24 cellular contexts compared by ENCODE assay signal in genomic region chr4:99471349-99471748, GRCh38. TPM values are rescaled to one million over a fixed set of nuclear protein-coding genes. Genes with fewer than 3 reads are reported as not detected.
DNase-seq lines count a peak whose midpoint lies in the region; ATAC-seq, FAIRE-seq and TF ChIP-seq lines count a peak whose summit lies in the region.
"Had no signal": no experiment of that assay in that cellular context is flagged by ENCODE, and none has a peak within 500 bp of the region (broad histone marks: within the 10 kb centered on the region; RNA-seq: fewer than 3 reads in every experiment).

No MANE protein-coding gene starts in this region.

- H3K79me1 ChIP-seq in H1 (ENCODE audit: low read depth, low read length) = no peaks in the 10 kb centered on the region
- no peaks in the 10 kb centered on the region for H3K79me1 ChIP-seq in mesendoderm (ENCODE audit: low read length)

- TF ChIP-seq CTCF in H1 (IDR thresholded peaks at IDR 0.05; ENCODE audit: control extremely low read depth in 1 of 3, insufficient read depth in 1 of 3, low read depth in 1 of 3, low read length in 3 of 3) = peak in 1 of 3 experiments; percentile 21; a peak in 2 of 4 replicates

- H3K9me3 ChIP-seq in Karpas-422 (ENCODE audit: low read length) (no peaks in the 10 kb centered on the region), H1 (ENCODE audit: insufficient read depth in 2 of 2, low read depth in 1 of 2, low read length in 1 of 2) (no peaks in the 10 kb centered on the region)
- H3K9me3 ChIP-seq: BE2C had no signal

- no peak overlapping the region for H3K27ac Mint-ChIP-seq in immature natural killer cell
- H3K27ac Mint-ChIP-seq: CD8-positive, alpha-beta memory T cell had no signal

- DNase-seq in H7 (peak; percentile 14), Karpas-422 (peak; percentile 48), H1 (ENCODE audit: low read depth in 1 of 2, low spot score in 2 of 2) (no peak), mesendoderm (peak; percentile 37), immature natural killer cell (no peak), hippocampal formation (lab: John Stamatoyannopoulos, UW) (no peak)
- DNase-seq: BE2C; C1 segment of cervical spinal cord; CD4-positive, CD25-positive, alpha-beta regulatory T cell; CD8-positive, alpha-beta memory T cell; COR-L47; DMS 273 treated with DMSO at 0.1 percent for 48 hours; DMS53; DND-41; EL; GOT3; HCEC 1CT had no signal

- peak; percentile 21 for TF ChIP-seq RAD21 in H1 (IDR thresholded peaks at IDR 0.05 in 1 of 2, conservative IDR thresholded peaks at IDR 0.05 in 1 of 2; ENCODE audit: low read depth in 2 of 2, low read length in 2 of 2)

- H4K91ac ChIP-seq in H1 (replicated peaks; ENCODE audit: insufficient read length, low read length) = no peak overlapping the region

- H2BK120ac ChIP-seq in H1 (replicated peaks; ENCODE audit: low read depth, low read length) (no peak overlapping the region), mesendoderm (ENCODE audit: low read depth, low read length) (no peak overlapping the region)

- no peak overlapping the region for H3K14ac ChIP-seq in H1 (ENCODE audit: insufficient read length)

- no peaks in the 10 kb centered on the region for H3K27me3 ChIP-seq in H7 (ENCODE audit: control insufficient read depth, insufficient read depth, low read length)
- no peaks in the 10 kb centered on the region for H3K27me3 ChIP-seq in Karpas-422 (ENCODE audit: low read length)
- H3K27me3 ChIP-seq in H1 (replicated peaks in 1 of 4; ENCODE audit: control insufficient read depth in 3 of 4, extremely low read depth in 1 of 4, insufficient read depth in 3 of 4, low read length in 3 of 4) = no peaks in the 10 kb centered on the region
- no peaks in the 10 kb centered on the region for H3K27me3 ChIP-seq in mesendoderm (ENCODE audit: insufficient read depth, low read length, poor library complexity)
- H3K27me3 ChIP-seq: BE2C had no signal

- no peak overlapping the region for H2AFZ ChIP-seq in Karpas-422 (ENCODE audit: low read length)
- peak overlapping the region; percentile 27; the same call in 1 of the 2 replicates for H2AFZ ChIP-seq in H1 (ENCODE audit: low read length)

- H3K36me3 ChIP-seq in H7 (replicated peaks; ENCODE audit: control insufficient read depth, insufficient read depth, low read length) (no peaks in the 10 kb centered on the region), Karpas-422 (ENCODE audit: insufficient read depth, low read length) (no peaks in the 10 kb centered on the region), H1 (ENCODE audit: control insufficient read depth in 2 of 4, insufficient read depth in 4 of 4, low read length in 3 of 4) (no peaks in the 10 kb centered on the region), mesendoderm (ENCODE audit: control insufficient read depth, insufficient read depth, low read length) (no peaks in the 10 kb centered on the region)
- H3K36me3 ChIP-seq: BE2C had no signal

- FAIRE-seq in H1 (lab: Jason Lieb, UNC) = no peak
- FAIRE-seq: GM12878, K562 had no signal

- no peak overlapping the region for H3K4ac ChIP-seq in H1 (replicated peaks; ENCODE audit: insufficient read length, low read depth, low read length)
- no peak overlapping the region for H3K4ac ChIP-seq in mesendoderm (ENCODE audit: low read depth, low read length)

- H3K9ac ChIP-seq in Karpas-422 (ENCODE audit: low read length) (no peak overlapping the region), H1 (replicated peaks in 1 of 4; ENCODE audit: extremely low read depth in 1 of 4, low read depth in 3 of 4, low read length in 3 of 4) (no peak overlapping the region; a peak in 1 of 7 replicates), mesendoderm (ENCODE audit: low read length) (no peak overlapping the region)

- no peaks in the 10 kb centered on the region for H4K20me1 ChIP-seq in Karpas-422 (ENCODE audit: insufficient read depth, low read depth, low read length)
- no peaks in the 10 kb centered on the region for H4K20me1 ChIP-seq in H1 (replicated peaks in 1 of 2; ENCODE audit: control insufficient read depth in 1 of 2, insufficient read depth in 2 of 2, low read length in 2 of 2)

- H2BK12ac ChIP-seq in H1 (ENCODE audit: low read depth, low read length) = no peak overlapping the region

- no peak overlapping the region for H3K4me3 Mint-ChIP-seq in immature natural killer cell
- H3K4me3 Mint-ChIP-seq: CD4-positive, CD25-positive, alpha-beta regulatory T cell; CD8-positive, alpha-beta memory T cell had no signal

- POLR2A ChIA-PET in H1 (lab: Charles Lee; ENCODE audit: partially characterized antibody) = no interaction called here

- no peak overlapping the region for H2BK20ac ChIP-seq in H1 (ENCODE audit: low read length)

- no peak overlapping the region for H2BK5ac ChIP-seq in H1 (ENCODE audit: low read depth, low read length)
- H2BK5ac ChIP-seq in mesendoderm (ENCODE audit: low read length) = no peak overlapping the region

- H4K8ac ChIP-seq in H1 (ENCODE audit: extremely low read depth, insufficient read depth, low read length) (no peak overlapping the region), mesendoderm (ENCODE audit: low read depth, low read length) (no peak overlapping the region)

- no peak overlapping the region for H3K18ac ChIP-seq in H1 (ENCODE audit: extremely low read depth, low read length)
- H3K18ac ChIP-seq in mesendoderm (ENCODE audit: low read length) = no peak overlapping the region

- no peak for TF ChIP-seq EP300 in H1 (IDR thresholded peaks at IDR 0.05; ENCODE audit: borderline replicate concordance in 1 of 2, low read depth in 2 of 2, low read length in 2 of 2)

- H3K23ac ChIP-seq in H1 (ENCODE audit: insufficient read length) (no peak overlapping the region), mesendoderm (ENCODE audit: low read length) (no peak overlapping the region)

- TF ChIP-seq POLR2A in H1 (IDR thresholded peaks at IDR 0.05; ENCODE audit: control extremely low read depth in 1 of 2, low read depth in 2 of 2, low read length in 2 of 2) = no peak

- no peaks in the 10 kb centered on the region for H3K23me2 ChIP-seq in H1 (ENCODE audit: low read depth, low read length)

- H3K79me2 ChIP-seq in Karpas-422 (ENCODE audit: low read length) (no peaks in the 10 kb centered on the region), H1 (ENCODE audit: control insufficient read depth in 1 of 2, insufficient read depth in 2 of 2, low read length in 2 of 2) (no peaks in the 10 kb centered on the region), mesendoderm (ENCODE audit: control insufficient read depth, insufficient read depth, low read length) (no peaks in the 10 kb centered on the region)

- H3K4me1 ChIP-seq in Karpas-422 (ENCODE audit: low read length) = peaks cover 7% of the 10 kb centered on the region
- H3K4me1 ChIP-seq in H1 (replicated peaks in 1 of 4; ENCODE audit: control insufficient read depth in 3 of 4, insufficient read depth in 4 of 4, low read length in 3 of 4) = no peaks in the 10 kb centered on the region
- H3K4me1 ChIP-seq in mesendoderm (ENCODE audit: control insufficient read depth, low read depth, low read length) = no peaks in the 10 kb centered on the region
- H3K4me1 ChIP-seq: BE2C had no signal

- CTCF ChIA-PET in H1 (lab: Charles Lee; ENCODE audit: partially characterized antibody) = interaction anchor here (1.0 to 4.1 kb wide), 6 partner anchors 10 to 340 kb away, joined by 3 to 15 read pairs (median 4); no protein-coding TSS in a partner anchor

- H3K27ac ChIP-seq in Karpas-422 (ENCODE audit: low read length) = no peak overlapping the region
- no peak overlapping the region for H3K27ac ChIP-seq in H1 (ENCODE audit: low read depth, low read length)
- H3K27ac ChIP-seq in mesendoderm (ENCODE audit: low read depth, low read length) = no peak overlapping the region
- H3K27ac ChIP-seq: HL-60 had no signal

- no peak overlapping the region for H2BK15ac ChIP-seq in H1 (ENCODE audit: low read length)
- H2BK15ac ChIP-seq in mesendoderm (replicated peaks; ENCODE audit: low read depth) = no peak overlapping the region

- no peak overlapping the region for H3K4me3 ChIP-seq in H7 (ENCODE audit: insufficient read depth, low read depth, low read length)
- H3K4me3 ChIP-seq in Karpas-422 (ENCODE audit: low read length) = no peak overlapping the region
- H3K4me3 ChIP-seq in H1 (ENCODE audit: extremely low read depth in 1 of 4, insufficient read depth in 2 of 4, low read depth in 3 of 4, low read length in 4 of 4) = no peak overlapping the region
- H3K4me3 ChIP-seq in mesendoderm (ENCODE audit: low read length) = no peak overlapping the region
- H3K4me3 ChIP-seq: GM12878, K562 had no signal

- H3K4me1 Mint-ChIP-seq in immature natural killer cell = no peaks in the 10 kb centered on the region
- H3K4me1 Mint-ChIP-seq: CD4-positive, CD25-positive, alpha-beta regulatory T cell; CD8-positive, alpha-beta memory T cell had no signal

- H3K27me3 Mint-ChIP-seq in immature natural killer cell (ENCODE audit: low read depth in 3 of 3) = peaks cover 3 to 6% (median 6%) of the 10 kb centered on the region in 3 donors

- H3K4me2 ChIP-seq in Karpas-422 (ENCODE audit: low read depth, low read length, poor library complexity, severe bottlenecking) (no peak overlapping the region), H1 (ENCODE audit: insufficient read depth in 1 of 2, low read depth in 2 of 2, low read length in 2 of 2) (no peak overlapping the region), mesendoderm (ENCODE audit: low read length) (no peak overlapping the region)

- no peak overlapping the region for H3K56ac ChIP-seq in H1 (replicated peaks; ENCODE audit: insufficient read length, low read depth, low read length)
- H3K56ac ChIP-seq in mesendoderm (ENCODE audit: low read length) = no peak overlapping the region

- no peak for ATAC-seq in GM19452 (IDR thresholded peaks at IDR 0.05; ENCODE audit: unreplicated experiment)
- ATAC-seq: GM12878, K562 had no signal

- no peaks in the 10 kb centered on the region for H3K9me2 ChIP-seq in Karpas-422 (replicated peaks; ENCODE audit: insufficient read depth, low read length)

- no peaks in the 10 kb centered on the region for H3K36me3 Mint-ChIP-seq in immature natural killer cell
- H3K36me3 Mint-ChIP-seq: CD4-positive, CD25-positive, alpha-beta regulatory T cell; CD8-positive, alpha-beta memory T cell had no signal

- H4K5ac ChIP-seq in H1 (ENCODE audit: insufficient read length, low read depth, low read length) (no peak overlapping the region), mesendoderm (ENCODE audit: low read length) (no peak overlapping the region)

- no peak overlapping the region for H2AK5ac ChIP-seq in H1 (ENCODE audit: low read depth, low read length)
- H2AK5ac ChIP-seq in mesendoderm (ENCODE audit: low read length) = no peak overlapping the region

- H3K9me3 Mint-ChIP-seq in immature natural killer cell = peaks cover 0 to 3% (median 0%) of the 10 kb centered on the region in 6 donors
- H3K9me3 Mint-ChIP-seq: CD8-positive, alpha-beta memory T cell had no signal

RNA-seq across cellular contexts. Expression of gene ADH7, which starts 36.2 kb away (rescaled TPM):
- not detected in 2 replicates for total RNA-seq in H7 (2014; rRNA removed; shearing (Covaris generic))
- total RNA-seq in Karpas-422 (2014; rRNA removed; shearing (Covaris generic); ENCODE audit: low replicate concordance) = not detected in 2 replicates
- total RNA-seq in H1 (2021; fragmentation: NEBNext Ultra II Directional; extraction: Animal tissue kit (Norgen Biotek cat#: 25700)) = not detected in 2 replicates
- polyA plus RNA-seq in H1 (2011; rRNA removed) (not detected in 2 replicates), immature natural killer cell (not detected)
- not detected for polyA plus RNA-seq in H1 (2011; cell fraction: cytosol; rRNA removed)
- not detected for polyA plus RNA-seq in H1 (2011; cell fraction: nucleus; rRNA removed)
- not detected in 4 replicates for polyA plus RNA-seq in H1 (2012, experiment 1 of 2)
- polyA plus RNA-seq in H1 (2012, experiment 2 of 2) = not detected
- not detected for polyA plus RNA-seq in H1 (2013, experiment 1 of 2)
- not detected for polyA plus RNA-seq in H1 (2013, experiment 2 of 2)
- not detected in 2 replicates for polyA minus RNA-seq in H1 (2011; rRNA and poly(A)+ RNA removed)
- not detected for polyA minus RNA-seq in H1 (2011; cell fraction: cytosol; rRNA and poly(A)+ RNA removed)
- not detected for polyA minus RNA-seq in H1 (2011; cell fraction: nucleus; rRNA and poly(A)+ RNA removed)
- polyA plus RNA-seq in mesendoderm (2013, experiment 1 of 2) = not detected
- polyA plus RNA-seq in mesendoderm (2013, experiment 2 of 2) = not detected
- total RNA-seq: A172; CD4-positive, CD25-positive, alpha-beta regulatory T cell; CD8-positive, alpha-beta memory T cell; G401; GM12878; HT1080; K562 had no signal
- polyA plus RNA-seq: CD4-positive, CD25-positive, alpha-beta regulatory T cell; CD8-positive, alpha-beta memory T cell; GM12878; K562 had no signal

RNA-seq across cellular contexts. Expression of gene C4orf17, which starts 39.5 kb away (rescaled TPM):
- not detected in 2 replicates for total RNA-seq in H7 (2014; rRNA removed; shearing (Covaris generic))
- total RNA-seq in Karpas-422 (2014; rRNA removed; shearing (Covaris generic); ENCODE audit: low replicate concordance) = not detected in 2 replicates
- total RNA-seq in H1 (2021; fragmentation: NEBNext Ultra II Directional; extraction: Animal tissue kit (Norgen Biotek cat#: 25700)) = not detected in 2 replicates
- not detected in 2 replicates for polyA plus RNA-seq in H1 (2011; rRNA removed)
- polyA plus RNA-seq in H1 (2011; cell fraction: cytosol; rRNA removed) = not detected
- not detected for polyA plus RNA-seq in H1 (2011; cell fraction: nucleus; rRNA removed)
- not detected in 4 replicates for polyA plus RNA-seq in H1 (2012, experiment 1 of 2)
- not detected for polyA plus RNA-seq in H1 (2012, experiment 2 of 2)
- not detected for polyA plus RNA-seq in H1 (2013, experiment 1 of 2)
- polyA plus RNA-seq in H1 (2013, experiment 2 of 2) = not detected
- not detected in 2 replicates for polyA minus RNA-seq in H1 (2011; rRNA and poly(A)+ RNA removed)
- not detected for polyA minus RNA-seq in H1 (2011; cell fraction: cytosol; rRNA and poly(A)+ RNA removed)
- polyA minus RNA-seq in H1 (2011; cell fraction: nucleus; rRNA and poly(A)+ RNA removed) = not detected
- polyA plus RNA-seq in mesendoderm (2013, experiment 1 of 2) = not detected
- polyA plus RNA-seq in mesendoderm (2013, experiment 2 of 2) = not detected
- not detected for polyA plus RNA-seq in immature natural killer cell
- total RNA-seq: A172; CD4-positive, CD25-positive, alpha-beta regulatory T cell; CD8-positive, alpha-beta memory T cell; G401; GM12878; HT1080; K562 had no signal
- polyA plus RNA-seq: CD4-positive, CD25-positive, alpha-beta regulatory T cell; CD8-positive, alpha-beta memory T cell; GM12878; K562 had no signal

Comparison
In these comparisons a context has a peak if more than half of its experiments do, and no peak if none do; other contexts are left out.
1. DNase-seq: peak in H7 (single experiment), Karpas-422 (single experiment) and mesendoderm (single experiment); none in H1 (0 of 2), immature natural killer cell (0 of 3) and hippocampal formation (0 of 2).